8 cellular contexts compared by ENCODE assay signal in the genomic region with DNA sequence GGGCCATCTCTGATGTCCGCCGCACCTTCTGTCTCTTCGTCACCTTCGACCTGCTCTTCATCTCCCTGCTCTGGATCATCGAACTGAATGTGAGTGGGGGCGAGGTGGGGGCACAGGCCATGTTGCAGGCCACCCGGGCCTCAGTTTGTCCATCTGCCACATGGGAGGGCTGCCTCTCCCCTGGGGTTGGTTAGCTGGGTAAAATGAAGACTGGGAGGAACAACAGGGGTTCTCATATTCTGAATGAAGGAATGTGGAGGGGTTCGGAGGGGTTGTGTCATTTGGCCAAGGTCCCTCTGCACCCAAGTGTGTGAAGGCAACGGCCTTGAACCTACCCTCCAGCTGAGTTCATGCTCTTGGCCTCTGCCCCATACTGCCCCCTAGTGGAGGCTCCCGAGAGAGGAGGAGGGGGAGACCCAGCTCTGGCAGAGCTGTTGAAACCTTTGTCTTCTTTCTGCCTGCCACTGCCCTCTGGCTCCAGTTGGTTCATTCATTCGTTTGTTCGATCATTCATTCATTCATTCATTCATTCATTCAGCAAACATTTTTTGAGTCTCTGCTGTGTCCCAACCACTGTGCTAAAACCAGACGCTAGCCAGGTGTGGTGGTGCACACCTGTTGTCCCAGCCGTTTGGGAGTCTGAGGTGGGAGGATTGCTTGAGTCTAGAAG. TPM values are rescaled to one million over a fixed set of nuclear protein-coding genes. Genes with fewer than 3 reads are reported as not detected.
DNase-seq lines count a peak whose midpoint lies in the region; ATAC-seq and TF ChIP-seq lines count a peak whose summit lies in the region.

No MANE protein-coding gene starts in this region.

- peak; percentile 99 for TF ChIP-seq CTCF in DND-41 (IDR thresholded peaks at IDR 0.05; ENCODE audit: borderline replicate concordance, extremely low read depth, low read length, poor library complexity, severe bottlenecking)
- peak; percentile 90 for TF ChIP-seq CTCF in WI38 (IDR thresholded peaks at IDR 0.05; ENCODE audit: low read depth, low read length)
- peak; percentile 96 for TF ChIP-seq CTCF in brain microvascular endothelial cell (IDR thresholded peaks at IDR 0.05; ENCODE audit: low read depth, low read length, missing control alignments)

- H3K4me1 ChIP-seq in DND-41 (ENCODE audit: insufficient read depth, low read length): no peaks in the 10 kb centered on the region

- DNase-seq in DND-41 (peak; percentile 76), brain microvascular endothelial cell (peak; percentile 22), kidney glomerular epithelial cell (lab: John Stamatoyannopoulos, UW) (peak; percentile 21), SHP77 treated with DMSO at 0.1 percent for 48 hours (lab: John Stamatoyannopoulos, UW) (no peak)
- DNase-seq in Jurkat, Clone E6-1 (ENCODE audit: low read depth, low spot score): peak; percentile 49
- peak; percentile 66 to 74 for DNase-seq in stimulated activated CD4-positive, alpha-beta T cell treated with anti-CD3 and anti-CD28 coated beads, Interleukin-4, amount 100 ng/mL, for 4 hours

- H3K4me2 ChIP-seq in DND-41 (ENCODE audit: insufficient read depth, low read length): no peak overlapping the region

- no peak overlapping the region for H3K9ac ChIP-seq in DND-41 (ENCODE audit: low read depth, low read length)

- H3K36me3 ChIP-seq in DND-41 (ENCODE audit: insufficient read depth, low read length): peaks cover 36% of the 10 kb centered on the region
- no peaks in the 10 kb centered on the region for H3K36me3 ChIP-seq in brain microvascular endothelial cell (replicated peaks)

- H3K4me3 ChIP-seq in DND-41 (ENCODE audit: low read depth in 1 of 2, low read length in 2 of 2) (no peak overlapping the region), WI38 (ENCODE audit: low read depth, low read length) (no peak overlapping the region), brain microvascular endothelial cell (ENCODE audit: low read depth, low read length) (no peak overlapping the region)
- H3K4me3 ChIP-seq in Jurkat, Clone E6-1 (ENCODE audit: low read length): no peak overlapping the region

- peaks cover 44% of the 10 kb centered on the region for H4K20me1 ChIP-seq in DND-41 (ENCODE audit: insufficient read depth, low read length)

- ATAC-seq in DND-41 (ENCODE audit: insufficient read depth, low read depth) (peak; percentile 85), HG02588 (IDR thresholded peaks at IDR 0.05; ENCODE audit: unreplicated experiment) (no peak)

- H2AFZ ChIP-seq in DND-41 (ENCODE audit: low read depth, low read length): no peak overlapping the region

- in situ Hi-C loops in brain microvascular endothelial cell (cut with HindIII; ENCODE audit: low pct_ligation_motif_present, low sequenced_read_pairs): no loop called here

- peaks cover 17% of the 10 kb centered on the region for H3K79me2 ChIP-seq in DND-41 (ENCODE audit: insufficient read depth, low read length)

- H3K9me3 ChIP-seq in DND-41 (ENCODE audit: insufficient read depth, low read length, severe bottlenecking): no peaks in the 10 kb centered on the region

- H3K27me3 ChIP-seq in DND-41 (ENCODE audit: insufficient read depth, low read length, poor library complexity): no peaks in the 10 kb centered on the region
- H3K27me3 ChIP-seq in brain microvascular endothelial cell (replicated peaks): no peaks in the 10 kb centered on the region

- no peak overlapping the region for H3K27ac ChIP-seq in DND-41 (ENCODE audit: low read length)
- H3K27ac ChIP-seq in brain microvascular endothelial cell: no peak overlapping the region

RNA-seq across cellular contexts. Expression of gene TCAP, which starts 11.4 kb away (rescaled TPM):
- polyA plus RNA-seq in Jurkat, Clone E6-1 (2012; ENCODE audit: insufficient read depth, insufficient read length): not detected

RNA-seq across cellular contexts. Expression of gene PNMT, which starts 14.5 kb away (rescaled TPM):
- not detected for polyA plus RNA-seq in Jurkat, Clone E6-1 (2012; ENCODE audit: insufficient read depth, insufficient read length)

RNA-seq across cellular contexts. Expression of gene STARD3, which starts 16.9 kb away (rescaled TPM):
- 52.2 TPM for polyA plus RNA-seq in Jurkat, Clone E6-1 (2012; ENCODE audit: insufficient read depth, insufficient read length)

RNA-seq across cellular contexts. Expression of gene PPP1R1B, which starts 27.0 kb away (rescaled TPM):
- not detected for polyA plus RNA-seq in Jurkat, Clone E6-1 (2012; ENCODE audit: insufficient read depth, insufficient read length)

RNA-seq across cellular contexts. Expression of gene PGAP3, which starts 34.1 kb away (rescaled TPM):
- polyA plus RNA-seq in Jurkat, Clone E6-1 (2012; ENCODE audit: insufficient read depth, insufficient read length): 1.6 TPM
